18 cellular contexts compared by ENCODE assay signal in the genomic region with DNA sequence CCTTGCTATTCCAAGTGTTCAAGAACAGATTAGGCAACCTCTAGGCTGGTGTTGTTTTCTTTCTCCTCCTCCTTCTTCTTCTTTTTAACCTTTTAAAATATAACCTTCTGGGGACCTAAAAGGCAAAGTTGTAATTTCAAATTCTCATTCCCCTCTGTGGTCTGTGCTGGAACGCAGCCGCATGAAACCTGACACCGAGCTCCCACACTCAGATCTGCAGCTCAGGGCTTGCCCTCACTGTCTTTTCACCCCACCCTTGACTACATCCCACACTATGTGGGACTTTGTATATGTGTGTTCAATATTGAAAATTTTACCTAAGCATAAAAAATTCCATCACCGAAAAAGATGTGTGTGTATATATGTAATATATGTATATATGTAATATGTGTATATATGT.
DNase-seq lines count a peak whose midpoint lies in the region.
"Had no signal": no experiment of that assay in that cellular context is flagged by ENCODE, and none has a peak within 500 bp of the region (broad histone marks: within the 10 kb centered on the region; RNA-seq: fewer than 3 reads in every experiment).

No MANE protein-coding gene starts in this region.

- intact Hi-C loops in posterior cingulate gyrus (cut with DNase I): no loop called here

- DNase-seq in Kasumi-1 (lab: John Stamatoyannopoulos, UW) (peak; percentile 39 to 51), amniotic epithelial cell (ENCODE audit: low read depth) (peak; percentile 23), fibroblast of peridontal ligament (ENCODE audit: extremely low read depth) (peak; percentile 13), renal cortical epithelial cell (ENCODE audit: low read depth) (peak; percentile 8), posterior cingulate gyrus (no peak), NCI-H1436 (lab: John Stamatoyannopoulos, UW) (no peak)
- no peak for DNase-seq in stimulated activated CD8-positive, alpha-beta memory T cell treated with anti-CD3 and anti-CD28 coated beads, Interleukin-4, amount 100 ng/mL, for 48 hours
- DNase-seq: activated CD4-positive, alpha-beta T cell treated with anti-CD3 and anti-CD28 coated beads for 4 hours; activated naive CD4-positive, alpha-beta T cell; activated T-cell treated with anti-CD3 and anti-CD28 coated beads, Interleukin-2, amount 50 U/mL, for 48 hours; adrenal gland; caudate nucleus; hippocampal formation; Karpas-422; NCI-H1092; NCI-H1930; NCI-H2227 treated with DMSO at 0.1 percent for 48 hours; NCI-H69 had no signal

Comparison
In these comparisons a context has a peak if more than half of its experiments do, and no peak if none do; other contexts are left out.
1. DNase-seq: peak in Kasumi-1 (2 of 2), amniotic epithelial cell (single experiment), fibroblast of peridontal ligament (single experiment) and renal cortical epithelial cell (single experiment); none in posterior cingulate gyrus (0 of 10), NCI-H1436 (single experiment) and stimulated activated CD8-positive, alpha-beta memory T cell treated with anti-CD3 and anti-CD28 coated beads, Interleukin-4, amount 100 ng/mL, for 48 hours (single experiment).